In genomic region chr16:67552476-67552875, GRCh38 we compare ENCODE assay signal across 9 cellular contexts. TPM values are rescaled to one million over a fixed set of nuclear protein-coding genes. Genes with fewer than 3 reads are reported as not detected.
DNase-seq lines count a peak whose midpoint lies in the region; ATAC-seq and TF ChIP-seq lines count a peak whose summit lies in the region.
"Had no signal": no experiment of that assay in that cellular context is flagged by ENCODE, and none has a peak within 500 bp of the region (broad histone marks: within the 10 kb centered on the region; RNA-seq: fewer than 3 reads in every experiment).

No MANE protein-coding gene starts in this region.

- no peaks in the 10 kb centered on the region for H3K36me3 Mint-ChIP-seq in natural killer cell treated with Interleukin-12 subunit alpha and Interleukin-12 subunit beta and Interleukin-15 and Interleukin-18, amount 100 ng/mL, for 72 hours
- H3K36me3 Mint-ChIP-seq in natural killer cell = no peaks in the 10 kb centered on the region
- peaks cover 4% of the 10 kb centered on the region for H3K36me3 Mint-ChIP-seq in activated CD4-positive, alpha-beta memory T cell treated with anti-CD3 and anti-CD28 coated beads for 36 hours

- TF ChIP-seq POLR2A in uterus (IDR thresholded peaks at IDR 0.05) = no peak

- peak overlapping the region; percentile 30 to 56 for H3K27ac ChIP-seq in uterus

- peak overlapping the region; percentile 7 to 44 for H3K27ac Mint-ChIP-seq in natural killer cell treated with Interleukin-12 subunit alpha and Interleukin-12 subunit beta and Interleukin-15 and Interleukin-18, amount 100 ng/mL, for 72 hours
- peak overlapping the region in 1 of 2 donors; percentile 49 for H3K27ac Mint-ChIP-seq in natural killer cell
- peak overlapping the region; percentile 79 for H3K27ac Mint-ChIP-seq in activated CD4-positive, alpha-beta memory T cell treated with anti-CD3 and anti-CD28 coated beads for 36 hours

- no peaks in the 10 kb centered on the region for H3K9me3 ChIP-seq in uterus

- no peaks in the 10 kb centered on the region for H3K9me3 Mint-ChIP-seq in natural killer cell treated with Interleukin-12 subunit alpha and Interleukin-12 subunit beta and Interleukin-15 and Interleukin-18, amount 100 ng/mL, for 72 hours
- H3K9me3 Mint-ChIP-seq in natural killer cell = no peaks in the 10 kb centered on the region
- H3K9me3 Mint-ChIP-seq in activated CD4-positive, alpha-beta memory T cell treated with anti-CD3 and anti-CD28 coated beads for 36 hours = no peaks in the 10 kb centered on the region

- POLR2A ChIA-PET in activated CD4-positive, alpha-beta memory T cell treated with anti-CD3 and anti-CD28 coated beads for 36 hours (lab: Charles Lee) = interaction anchor here (1.2 kb wide), 1 partner anchor 9 kb away, joined by 4 read pairs; no protein-coding TSS in a partner anchor

- ATAC-seq in natural killer cell treated with Interleukin-12 subunit alpha and Interleukin-12 subunit beta and Interleukin-15 and Interleukin-18, amount 100 ng/mL, for 72 hours = no peak
- no peak for ATAC-seq in natural killer cell

- no peaks in the 10 kb centered on the region for H3K27me3 ChIP-seq in uterus

- no peak for DNase-seq in natural killer cell treated with Interleukin-12 subunit alpha and Interleukin-12 subunit beta and Interleukin-15 and Interleukin-18, amount 100 ng/mL, for 72 hours (ENCODE audit: low spot score)
- DNase-seq in natural killer cell (no peak), iPS-NIHi11 (ENCODE audit: low spot score) (peak; percentile 6), uterus (no peak), Ammon's horn (ENCODE audit: low spot score) (no peak), NCI-H2029 treated with DMSO at 0.1 percent for 48 hours (lab: John Stamatoyannopoulos, UW) (no peak), NCI-H2081 (lab: John Stamatoyannopoulos, UW) (no peak)
- no peak for DNase-seq in activated CD4-positive, alpha-beta memory T cell treated with anti-CD3 and anti-CD28 coated beads for 36 hours
- DNase-seq: amniotic stem cell had no signal

- H3K4me3 Mint-ChIP-seq in natural killer cell treated with Interleukin-12 subunit alpha and Interleukin-12 subunit beta and Interleukin-15 and Interleukin-18, amount 100 ng/mL, for 72 hours = no peak overlapping the region
- no peak overlapping the region for H3K4me3 Mint-ChIP-seq in natural killer cell
- no peak overlapping the region for H3K4me3 Mint-ChIP-seq in activated CD4-positive, alpha-beta memory T cell treated with anti-CD3 and anti-CD28 coated beads for 36 hours

- H3K36me3 ChIP-seq in uterus = no peaks in the 10 kb centered on the region

- H3K4me1 ChIP-seq in uterus = peaks cover 0 to 8% of the 10 kb centered on the region in 2 donors

- H3K27me3 Mint-ChIP-seq in natural killer cell treated with Interleukin-12 subunit alpha and Interleukin-12 subunit beta and Interleukin-15 and Interleukin-18, amount 100 ng/mL, for 72 hours = no peaks in the 10 kb centered on the region
- no peaks in the 10 kb centered on the region for H3K27me3 Mint-ChIP-seq in natural killer cell (ENCODE audit: low read depth in 2 of 2)
- H3K27me3 Mint-ChIP-seq in activated CD4-positive, alpha-beta memory T cell treated with anti-CD3 and anti-CD28 coated beads for 36 hours = no peaks in the 10 kb centered on the region

- CTCF ChIA-PET in activated CD4-positive, alpha-beta memory T cell treated with anti-CD3 and anti-CD28 coated beads for 36 hours (lab: Charles Lee) = interaction anchor here (0.8 to 3.3 kb wide), 4 partner anchors 9 to 111 kb away, joined by 3 to 16 read pairs (median 8); partner anchors contain the start of gene CARMIL2

- no peak for TF ChIP-seq CTCF in natural killer cell (IDR thresholded peaks at IDR 0.05)
- no peak for TF ChIP-seq CTCF in uterus (IDR thresholded peaks at IDR 0.05)

- intact Hi-C loops in natural killer cell (cut with micrococcal nuclease) = no loop called here
- intact Hi-C loops in activated CD4-positive, alpha-beta memory T cell treated with anti-CD3 and anti-CD28 coated beads for 36 hours (cut with micrococcal nuclease) = no loop called here
- intact Hi-C loops in uterus (cut with DNase I; ENCODE audit: low total_unique reads) = no loop called here

- H3K4me1 Mint-ChIP-seq in natural killer cell treated with Interleukin-12 subunit alpha and Interleukin-12 subunit beta and Interleukin-15 and Interleukin-18, amount 100 ng/mL, for 72 hours (ENCODE audit: low read depth in 2 of 2) = peaks cover 16 to 18% of the 10 kb centered on the region in 2 donors
- H3K4me1 Mint-ChIP-seq in natural killer cell = peaks cover 9 to 24% of the 10 kb centered on the region in 2 donors
- H3K4me1 Mint-ChIP-seq in activated CD4-positive, alpha-beta memory T cell treated with anti-CD3 and anti-CD28 coated beads for 36 hours (ENCODE audit: low read depth) = peaks cover 52% of the 10 kb centered on the region

- no peak overlapping the region for H3K4me3 ChIP-seq in uterus

RNA-seq across cellular contexts. Expression of gene CTCF, which starts 9.8 kb away (rescaled TPM):
- 10 to 100 TPM; 54.3 to 72.4 TPM for total RNA-seq in natural killer cell treated with Interleukin-12 subunit alpha and Interleukin-12 subunit beta and Interleukin-15 and Interleukin-18, amount 100 ng/mL, for 72 hours
- total RNA-seq in natural killer cell = 10 to 100 TPM; 61.4 to 76.7 (median 63.6) TPM
- 10 to 100 TPM; 48.9 to 51.5 TPM for total RNA-seq in activated CD4-positive, alpha-beta memory T cell treated with anti-CD3 and anti-CD28 coated beads for 36 hours
- total RNA-seq in uterus = 10 to 100 TPM; 24.8 to 54.1 (median 43.7) TPM

RNA-seq across cellular contexts. Expression of gene RIPOR1, which starts 23.8 kb away (rescaled TPM):
- 10 to 100 TPM; 47.7 to 48.2 TPM for total RNA-seq in natural killer cell treated with Interleukin-12 subunit alpha and Interleukin-12 subunit beta and Interleukin-15 and Interleukin-18, amount 100 ng/mL, for 72 hours
- total RNA-seq in natural killer cell (100 to 1,000 TPM in 1 of 3 donors, 10 to 100 TPM in 2; 68.2 to 118 (median 74.8) TPM), uterus (100 to 1,000 TPM in 1 of 4 donors, 10 to 100 TPM in 3; 48.2 to 137 (median 57.4) TPM)
- total RNA-seq in activated CD4-positive, alpha-beta memory T cell treated with anti-CD3 and anti-CD28 coated beads for 36 hours = 10 to 100 TPM; 33.4 to 37.9 TPM
